Comparison of ENCODE assay signal across 30 cellular contexts in the genomic region with DNA sequence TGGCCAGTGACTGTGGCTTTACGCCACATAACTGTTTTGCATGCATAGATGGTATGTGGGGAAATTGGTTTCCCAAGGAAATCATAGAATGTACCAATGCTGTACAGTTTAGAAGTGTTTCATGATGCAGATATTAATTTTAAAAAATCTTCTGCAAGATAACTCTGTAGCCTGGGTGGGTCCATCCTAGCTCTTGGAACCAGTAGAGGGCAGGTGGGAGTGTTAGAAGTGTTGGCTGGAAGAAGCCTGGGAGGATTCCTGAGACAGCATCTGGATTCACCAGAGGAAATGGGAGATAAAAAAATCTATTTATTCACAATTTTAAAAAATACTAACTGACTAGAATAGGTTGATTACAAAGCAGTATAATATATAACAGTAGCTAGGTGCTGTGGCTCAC.
"Had no signal": no experiment of that assay in that cellular context is flagged by ENCODE, and none has a peak within 500 bp of the region (broad histone marks: within the 10 kb centered on the region; RNA-seq: fewer than 3 reads in every experiment).

No MANE protein-coding gene starts in this region.

- H3K27ac Mint-ChIP-seq: activated CD4-positive, alpha-beta T cell treated with anti-CD3 and anti-CD28 coated beads for 36 hours; activated CD4-positive, alpha-beta T cell treated with anti-CD3 and anti-CD28 coated beads, Interleukin-2, amount 10 ng/mL, durations not matched to agents 7 days and 5 days; activated CD8-positive, alpha-beta T cell treated with anti-CD3 and anti-CD28 coated beads, Interleukin-2, amount 10 ng/mL, durations not matched to agents 7 days and 5 days; activated naive CD4-positive, alpha-beta T cell treated with anti-CD3 and anti-CD28 coated beads, Interleukin-2, amount 50 U/mL, for 72 hours; activated T-cell treated with anti-CD3 and anti-CD28 coated beads, Interleukin-2, amount 50 U/mL, for 24 hours; activated T-helper 2 cell treated with anti-CD3 and anti-CD28 coated beads, Interferon-gamma antibody, Interleukin-2, Interleukin-4, amounts not matched to agents 10 μg/mL and 5 μg/mL and 100 μg/mL, durations not matched to agents 14 hours and 24 hours and 36 hours; T-helper 2 cell treated with Interferon-gamma antibody and Interleukin-4, amounts not matched to agents 5 μg/mL and 100 μg/mL, for 36 hours had no signal

- H3K4me1 Mint-ChIP-seq: activated CD4-positive, alpha-beta T cell treated with anti-CD3 and anti-CD28 coated beads for 36 hours; activated CD4-positive, alpha-beta T cell treated with anti-CD3 and anti-CD28 coated beads, Interleukin-2, amount 10 ng/mL, durations not matched to agents 7 days and 5 days had no signal

- H3K9me3 Mint-ChIP-seq: activated CD4-positive, alpha-beta T cell treated with anti-CD3 and anti-CD28 coated beads, Interleukin-2, amount 10 ng/mL, durations not matched to agents 7 days and 5 days; activated naive CD4-positive, alpha-beta T cell treated with anti-CD3 and anti-CD28 coated beads, Interleukin-2, amount 50 U/mL, for 72 hours; activated T-cell treated with anti-CD3 and anti-CD28 coated beads, Interleukin-2, amount 50 U/mL, for 24 hours; activated T-helper 2 cell treated with anti-CD3 and anti-CD28 coated beads, Interferon-gamma antibody, Interleukin-2, Interleukin-4, amounts not matched to agents 10 μg/mL and 5 μg/mL and 100 μg/mL, durations not matched to agents 14 hours and 24 hours and 36 hours; T-helper 2 cell treated with Interferon-gamma antibody and Interleukin-4, amounts not matched to agents 5 μg/mL and 100 μg/mL, for 36 hours had no signal

- H3K4me3 ChIP-seq: adrenal gland, body of pancreas, breast epithelium, coronary artery, PC-9, SK-N-MC had no signal

- H3K36me3 Mint-ChIP-seq: activated naive CD4-positive, alpha-beta T cell treated with anti-CD3 and anti-CD28 coated beads, Interleukin-2, amount 50 U/mL, for 72 hours had no signal

- H3K9me3 ChIP-seq: adrenal gland, body of pancreas, breast epithelium had no signal

- H3K36me3 ChIP-seq: adrenal gland, breast epithelium had no signal

- H3K4me1 ChIP-seq: adrenal gland, body of pancreas, breast epithelium had no signal

- ATAC-seq: activated CD4-positive, alpha-beta T cell treated with anti-CD3 and anti-CD28 coated beads for 36 hours; activated CD4-positive, CD25-positive, alpha-beta regulatory T cell treated with anti-CD3 and anti-CD28 coated beads, Interleukin-2, amount 50 U/mL, for 24 hours; activated CD8-positive, alpha-beta T cell treated with anti-CD3 and anti-CD28 coated beads, Interleukin-2, amount 10 ng/mL, durations not matched to agents 7 days and 5 days; activated naive CD4-positive, alpha-beta T cell treated with anti-CD3 and anti-CD28 coated beads, Interleukin-2, amount 50 U/mL, for 72 hours; body of pancreas had no signal

- H3K4me3 Mint-ChIP-seq: activated CD4-positive, alpha-beta T cell treated with anti-CD3 and anti-CD28 coated beads for 36 hours; activated CD4-positive, alpha-beta T cell treated with anti-CD3 and anti-CD28 coated beads, Interleukin-2, amount 10 ng/mL, durations not matched to agents 7 days and 5 days; activated CD8-positive, alpha-beta T cell treated with anti-CD3 and anti-CD28 coated beads, Interleukin-2, amount 10 ng/mL, durations not matched to agents 7 days and 5 days; activated T-cell treated with anti-CD3 and anti-CD28 coated beads, Interleukin-2, amount 50 U/mL, for 24 hours; T-helper 2 cell treated with Interferon-gamma antibody and Interleukin-4, amounts not matched to agents 5 μg/mL and 100 μg/mL, for 36 hours had no signal

- H3K27ac ChIP-seq: adrenal gland, body of pancreas, breast epithelium, coronary artery, PC-9, SK-N-MC had no signal

- H3K27me3 ChIP-seq: adrenal gland, body of pancreas, breast epithelium had no signal

- H3K27me3 Mint-ChIP-seq: activated CD4-positive, alpha-beta T cell treated with anti-CD3 and anti-CD28 coated beads, Interleukin-2, amount 10 ng/mL, durations not matched to agents 7 days and 5 days had no signal

- DNase-seq: activated CD4-positive, alpha-beta T cell treated with anti-CD3 and anti-CD28 coated beads for 36 hours; activated CD4-positive, alpha-beta T cell treated with anti-CD3 and anti-CD28 coated beads, Interleukin-2, amount 10 ng/mL, durations not matched to agents 7 days and 5 days; activated CD4-positive, alpha-beta T cell treated with anti-CD3 and anti-CD28 coated beads, Interleukin-2, amount 50 U/mL, for 48 hours; activated CD8-positive, alpha-beta T cell treated with anti-CD3 and anti-CD28 coated beads, Interleukin-2, amount 10 ng/mL, durations not matched to agents 7 days and 5 days; activated gamma-delta T cell; activated naive CD4-positive, alpha-beta T cell treated with Interleukin-2 at 50 U/mL for 16 hours; activated T-cell treated with anti-CD3 and anti-CD28 coated beads, Interleukin-2, amount 50 U/mL, for 24 hours; adrenal gland; body of pancreas; Kasumi-1; MM.1S; MV-4-11; NCI-H1092; NCI-H1436 treated with DMSO at 0.1 percent for 48 hours; NCI-H1694 treated with DMSO at 0.1 percent for 48 hours; NCI-H2029; NCI-H2171 treated with DMSO at 0.1 percent for 48 hours; NCI-H226; NCI-H524 treated with DMSO at 0.1 percent for 48 hours; NCI-H748 treated with DMSO at 0.1 percent for 48 hours; NK-92 treated with Interleukin-12 subunit alpha and Interleukin-12 subunit beta, amount 100 ng/mL, for 24 hours; PC-9; Right ventricle myocardium superior had no signal
